Comparison of ENCODE assay signal across 21 cellular contexts in the genomic region with DNA sequence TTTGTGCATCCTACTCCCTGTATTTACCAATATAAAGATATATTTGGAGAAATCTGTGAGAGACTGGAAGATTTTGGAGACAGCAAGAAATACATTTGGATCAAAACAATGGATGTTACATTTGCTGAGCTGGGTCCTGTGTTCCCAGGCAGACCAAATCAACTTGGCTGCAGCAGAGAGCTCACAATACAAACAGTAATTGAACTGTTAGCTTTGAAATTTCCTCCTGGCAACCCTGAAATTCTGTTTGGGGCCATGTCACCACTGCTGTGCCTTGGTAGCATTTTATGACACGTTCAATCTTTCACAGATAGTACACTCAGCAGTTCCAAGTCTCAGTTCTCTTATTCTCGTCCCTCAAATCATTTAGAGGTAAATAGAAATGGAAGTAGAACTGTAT.
DNase-seq lines count a peak whose midpoint lies in the region; ATAC-seq and TF ChIP-seq lines count a peak whose summit lies in the region.
"Had no signal": no experiment of that assay in that cellular context is flagged by ENCODE, and none has a peak within 500 bp of the region (broad histone marks: within the 10 kb centered on the region; RNA-seq: fewer than 3 reads in every experiment).

No MANE protein-coding gene starts in this region.

- no peak overlapping the region for H3K27ac Mint-ChIP-seq in activated CD8-positive, alpha-beta T cell treated with anti-CD3 and anti-CD28 coated beads for 36 hours
- H3K27ac Mint-ChIP-seq: activated naive CD4-positive, alpha-beta T cell treated with anti-CD3 and anti-CD28 coated beads, Interleukin-2, amount 50 U/mL, for 24 hours; activated T-helper 1 cell treated with anti-CD3 and anti-CD28 coated beads, Interleukin-12 subunit alpha, Interleukin-12 subunit beta, Interleukin-2, Interleukin-4 antibody, amounts not matched to agents 30 ng/mL and 10 ng/mL and 1 ng/mL, durations not matched to agents 14 hours and 24 hours and 36 hours; IgD-negative memory B cell; natural killer cell; stimulated activated effector memory CD8-positive, alpha-beta T cell treated with anti-CD3 and anti-CD28 coated beads, Interleukin-12 subunit alpha, Interleukin-12 subunit beta, amount 100 ng/mL, for 72 hours had no signal

- H3K27me3 Mint-ChIP-seq in activated CD8-positive, alpha-beta T cell treated with anti-CD3 and anti-CD28 coated beads for 36 hours, result no peaks in the 10 kb centered on the region
- H3K27me3 Mint-ChIP-seq: activated naive CD4-positive, alpha-beta T cell treated with anti-CD3 and anti-CD28 coated beads, Interleukin-2, amount 50 U/mL, for 24 hours; IgD-negative memory B cell had no signal

- peak; percentile 31 for DNase-seq in DMS153 treated with DMSO at 0.1 percent for 48 hours (lab: John Stamatoyannopoulos, UW; ENCODE audit: unreplicated experiment)
- DNase-seq in NCI-H146 treated with DMSO at 0.1 percent for 48 hours (lab: John Stamatoyannopoulos, UW; ENCODE audit: unreplicated experiment), result peak; percentile 53
- DNase-seq in NCI-H748 treated with DMSO at 0.1 percent for 48 hours (lab: John Stamatoyannopoulos, UW), result peak; percentile 34
- peak; percentile 34 for DNase-seq in midbrain (lab: John Stamatoyannopoulos, UW)
- DNase-seq in activated naive CD4-positive, alpha-beta T cell treated with Interleukin-2 at 50 U/mL for 16 hours, result no peak
- DNase-seq in activated CD8-positive, alpha-beta T cell treated with anti-CD3 and anti-CD28 coated beads for 36 hours, result no peak
- DNase-seq: activated CD4-positive, alpha-beta T cell treated with anti-CD3 and anti-CD28 coated beads, Interleukin-2, amount 50 U/mL, for 1 hour; esophagus squamous epithelium; gastrocnemius medialis; left ventricle myocardium inferior; natural killer cell; NCI-H1694 treated with DMSO at 0.1 percent for 48 hours; ovary; T-helper 9 cell had no signal

- no peak overlapping the region for H3K4me3 Mint-ChIP-seq in activated CD8-positive, alpha-beta T cell treated with anti-CD3 and anti-CD28 coated beads for 36 hours
- H3K4me3 Mint-ChIP-seq: activated naive CD4-positive, alpha-beta T cell treated with anti-CD3 and anti-CD28 coated beads, Interleukin-2, amount 50 U/mL, for 24 hours; activated T-helper 1 cell treated with anti-CD3 and anti-CD28 coated beads, Interleukin-12 subunit alpha, Interleukin-12 subunit beta, Interleukin-2, Interleukin-4 antibody, amounts not matched to agents 30 ng/mL and 10 ng/mL and 1 ng/mL, durations not matched to agents 14 hours and 24 hours and 36 hours; IgD-negative memory B cell; natural killer cell; stimulated activated effector memory CD8-positive, alpha-beta T cell treated with anti-CD3 and anti-CD28 coated beads, Interleukin-12 subunit alpha, Interleukin-12 subunit beta, amount 100 ng/mL, for 72 hours had no signal

- no peak for TF ChIP-seq CTCF in activated CD8-positive, alpha-beta T cell treated with anti-CD3 and anti-CD28 coated beads for 36 hours (IDR thresholded peaks at IDR 0.05)

- H3K36me3 Mint-ChIP-seq in activated CD8-positive, alpha-beta T cell treated with anti-CD3 and anti-CD28 coated beads for 36 hours (ENCODE audit: low read depth), result no peaks in the 10 kb centered on the region
- H3K36me3 Mint-ChIP-seq: activated naive CD4-positive, alpha-beta T cell treated with anti-CD3 and anti-CD28 coated beads, Interleukin-2, amount 50 U/mL, for 24 hours; IgD-negative memory B cell; natural killer cell; stimulated activated effector memory CD8-positive, alpha-beta T cell treated with anti-CD3 and anti-CD28 coated beads, Interleukin-12 subunit alpha, Interleukin-12 subunit beta, amount 100 ng/mL, for 72 hours had no signal

- CTCF ChIA-PET in activated CD8-positive, alpha-beta T cell treated with anti-CD3 and anti-CD28 coated beads for 36 hours (lab: Charles Lee), result no interaction called here

- intact Hi-C loops in activated CD8-positive, alpha-beta T cell treated with anti-CD3 and anti-CD28 coated beads for 36 hours (cut with micrococcal nuclease), result no loop called here

- POLR2A ChIA-PET in activated CD8-positive, alpha-beta T cell treated with anti-CD3 and anti-CD28 coated beads for 36 hours (lab: Charles Lee), result no interaction called here

- H3K9me3 Mint-ChIP-seq in activated CD8-positive, alpha-beta T cell treated with anti-CD3 and anti-CD28 coated beads for 36 hours, result no peaks in the 10 kb centered on the region
- H3K9me3 Mint-ChIP-seq: activated naive CD4-positive, alpha-beta T cell treated with anti-CD3 and anti-CD28 coated beads, Interleukin-2, amount 50 U/mL, for 24 hours; activated T-helper 1 cell treated with anti-CD3 and anti-CD28 coated beads, Interleukin-12 subunit alpha, Interleukin-12 subunit beta, Interleukin-2, Interleukin-4 antibody, amounts not matched to agents 30 ng/mL and 10 ng/mL and 1 ng/mL, durations not matched to agents 14 hours and 24 hours and 36 hours had no signal

- ATAC-seq in HG02938 (IDR thresholded peaks at IDR 0.05; ENCODE audit: unreplicated experiment), result no peak
- no peak for ATAC-seq in activated CD8-positive, alpha-beta T cell treated with anti-CD3 and anti-CD28 coated beads for 36 hours
- no peak for ATAC-seq in HG02840 (IDR thresholded peaks at IDR 0.05; ENCODE audit: low FRiP score, unreplicated experiment)
- ATAC-seq: gastrocnemius medialis; HCT116; natural killer cell; stimulated activated effector memory CD8-positive, alpha-beta T cell treated with anti-CD3 and anti-CD28 coated beads, Interleukin-12 subunit alpha, Interleukin-12 subunit beta, amount 100 ng/mL, for 72 hours had no signal

- H3K4me1 Mint-ChIP-seq in activated CD8-positive, alpha-beta T cell treated with anti-CD3 and anti-CD28 coated beads for 36 hours (ENCODE audit: low read depth), result no peaks in the 10 kb centered on the region
- H3K4me1 Mint-ChIP-seq: activated naive CD4-positive, alpha-beta T cell treated with anti-CD3 and anti-CD28 coated beads, Interleukin-2, amount 50 U/mL, for 24 hours; IgD-negative memory B cell; natural killer cell; stimulated activated effector memory CD8-positive, alpha-beta T cell treated with anti-CD3 and anti-CD28 coated beads, Interleukin-12 subunit alpha, Interleukin-12 subunit beta, amount 100 ng/mL, for 72 hours had no signal

Comparison
In these comparisons a context has a peak if more than half of its experiments do, and no peak if none do; other contexts are left out.
1. DNase-seq: peak in DMS153 treated with DMSO at 0.1 percent for 48 hours (single experiment), NCI-H146 treated with DMSO at 0.1 percent for 48 hours (single experiment), NCI-H748 treated with DMSO at 0.1 percent for 48 hours (single experiment) and midbrain (single experiment); none in activated naive CD4-positive, alpha-beta T cell treated with Interleukin-2 at 50 U/mL for 16 hours (single experiment) and activated CD8-positive, alpha-beta T cell treated with anti-CD3 and anti-CD28 coated beads for 36 hours (single experiment).